Comparison of ENCODE assay signal across 21 cellular contexts in genomic region chr20:11852801-11853200, GRCh38.
DNase-seq lines count a peak whose midpoint lies in the region; ATAC-seq, FAIRE-seq and TF ChIP-seq lines count a peak whose summit lies in the region.
"Had no signal": no experiment of that assay in that cellular context is flagged by ENCODE, and none has a peak within 500 bp of the region (broad histone marks: within the 10 kb centered on the region; RNA-seq: fewer than 3 reads in every experiment).

No MANE protein-coding gene starts in this region.

- intact Hi-C loops in mammary epithelial cell (cut with micrococcal nuclease) (loop anchor here (5.0 kb wide), 1 partner anchor 176 kb away; no protein-coding TSS in a partner anchor), adrenal gland (cut with DNase I) (no loop called here)

- BruUV-seq in mammary epithelial cell (replicated peaks; lab: Mats Ljungman, UMichigan) = no TSS peak

- dilution Hi-C loops in mammary epithelial cell (cut with HindIII; ENCODE audit: low sequenced_read_pairs) (no loop called here), keratinocyte (cut with MboI; ENCODE audit: extremely low pct_ligation_motif_present, low sequenced_read_pairs) (no loop called here)

- H3K9me1 ChIP-seq in keratinocyte (ENCODE audit: control insufficient read depth, extremely low read depth, insufficient read depth, low read length) = no peaks in the 10 kb centered on the region

- TF ChIP-seq CTCF in mammary epithelial cell (conservative IDR thresholded peaks at IDR 0.05 in 1 of 2, IDR thresholded peaks at IDR 0.05 in 1 of 2; ENCODE audit: extremely low read depth in 1 of 2, insufficient read depth in 1 of 2, low read depth in 1 of 2, low read length in 2 of 2) (no peak), keratinocyte (optimal IDR thresholded peaks at IDR 0.05 in 1 of 3, IDR thresholded peaks at IDR 0.05 in 1 of 3, conservative IDR thresholded peaks at IDR 0.05 in 1 of 3; ENCODE audit: extremely low read depth in 1 of 3, insufficient read depth in 2 of 3, low read length in 3 of 3) (no peak), adrenal gland (IDR thresholded peaks at IDR 0.05) (no peak)

- no peaks in the 10 kb centered on the region for H3K9me3 ChIP-seq in mammary epithelial cell (replicated peaks; ENCODE audit: insufficient read depth, low read length)
- H3K9me3 ChIP-seq in keratinocyte (ENCODE audit: control insufficient read depth, low read depth, low read length) = no peaks in the 10 kb centered on the region
- H3K9me3 ChIP-seq in adrenal gland (replicated peaks in 1 of 3) = no peaks in the 10 kb centered on the region
- H3K9me3 ChIP-seq: right lobe of liver had no signal

- 95% methylated on average over 1 of the region's 1 CpG for WGBS in mammary epithelial cell (ENCODE audit: low coverage, missing lambda C conversion rate)
- 84 to 100% (median 91%) methylated on average over 1 of the region's 1 CpG for WGBS in adrenal gland, 4 donors

- DNase-seq in COLO829 (ENCODE audit: low spot score) (peak; percentile 34), HT1080 (ENCODE audit: low read depth) (peak; percentile 70), mammary epithelial cell (peak; percentile 62), keratinocyte (ENCODE audit: low read depth, low spot score) (no peak), adrenal gland (no peak), putamen (ENCODE audit: low spot score) (no peak), NCI-H1105 treated with DMSO at 0.1 percent for 48 hours (lab: John Stamatoyannopoulos, UW) (no peak)
- DNase-seq: activated naive CD4-positive, alpha-beta T cell treated with Interleukin-2 at 50 U/mL for 16 hours; activated T-cell treated with anti-CD3 and anti-CD28 coated beads for 4 hours; cortex of kidney; GF-D8; immature natural killer cell; NCI-H187; occipital lobe; right lobe of liver; T-helper 1 cell had no signal

- no peak for ATAC-seq in GM21737 (IDR thresholded peaks at IDR 0.05; ENCODE audit: unreplicated experiment)
- ATAC-seq: right lobe of liver, Right ventricle myocardium inferior had no signal

- CTCF ChIA-PET in mammary epithelial cell (lab: Charles Lee; ENCODE audit: low non-redundant PET) = no interaction called here

- H3K9ac ChIP-seq in mammary epithelial cell (ENCODE audit: insufficient read depth, low read length) = no peak overlapping the region
- H3K9ac ChIP-seq in keratinocyte (ENCODE audit: control insufficient read depth, extremely low read depth, insufficient read depth, low read length) = no peak overlapping the region

- H3K79me2 ChIP-seq in mammary epithelial cell (ENCODE audit: insufficient read depth, low read length) (no peaks in the 10 kb centered on the region), keratinocyte (ENCODE audit: control insufficient read depth, insufficient read depth, low read length) (no peaks in the 10 kb centered on the region)

- H3K4me3 ChIP-seq in mammary epithelial cell (replicated peaks in 1 of 3; ENCODE audit: insufficient read depth in 1 of 3, low read depth in 2 of 3, low read length in 3 of 3) (no peak overlapping the region), keratinocyte (ENCODE audit: control insufficient read depth in 2 of 3, extremely low read depth in 1 of 3, insufficient read depth in 2 of 3, low read depth in 1 of 3, low read length in 3 of 3) (no peak overlapping the region), adrenal gland (no peak overlapping the region)
- H3K4me3 ChIP-seq: lung, right lobe of liver had no signal

- no peak for TF ChIP-seq POLR2A in adrenal gland (IDR thresholded peaks at IDR 0.05)

- in situ Hi-C loops in mammary epithelial cell (cut with MboI; ENCODE audit: low sequenced_read_pairs in 2 of 2) = no loop called here

- no peaks in the 10 kb centered on the region for H3K36me3 ChIP-seq in mammary epithelial cell (ENCODE audit: insufficient read depth, low read length)
- no peaks in the 10 kb centered on the region for H3K36me3 ChIP-seq in keratinocyte (ENCODE audit: control insufficient read depth in 2 of 2, extremely low read depth in 1 of 2, insufficient read depth in 2 of 2, low read length in 2 of 2)
- H3K36me3 ChIP-seq in adrenal gland (replicated peaks in 1 of 2) = no peaks in the 10 kb centered on the region
- H3K36me3 ChIP-seq: right lobe of liver had no signal

- H3K4me2 ChIP-seq in mammary epithelial cell (ENCODE audit: insufficient read depth, low read depth, low read length) (no peak overlapping the region), keratinocyte (ENCODE audit: control insufficient read depth, extremely low read depth, insufficient read depth, low read depth, low read length) (peak overlapping the region; percentile 39)

- H3K27me3 ChIP-seq in mammary epithelial cell (ENCODE audit: insufficient read depth, low read length) (no peaks in the 10 kb centered on the region), keratinocyte (ENCODE audit: control insufficient read depth, extremely low read depth, insufficient read depth, low read length) (no peaks in the 10 kb centered on the region), adrenal gland (no peaks in the 10 kb centered on the region)
- H3K27me3 ChIP-seq: right lobe of liver had no signal

- H3K27ac ChIP-seq in mammary epithelial cell (ENCODE audit: insufficient read depth, low read depth, low read length) = peak overlapping the region; percentile 89
- peak overlapping the region; percentile 68 for H3K27ac ChIP-seq in keratinocyte (ENCODE audit: control insufficient read depth, insufficient read depth, low read length)
- H3K27ac ChIP-seq in adrenal gland = no peak overlapping the region
- H3K27ac ChIP-seq: right lobe of liver had no signal

- no peaks in the 10 kb centered on the region for H4K20me1 ChIP-seq in mammary epithelial cell (ENCODE audit: insufficient read depth, low read length)
- no peaks in the 10 kb centered on the region for H4K20me1 ChIP-seq in keratinocyte (ENCODE audit: control insufficient read depth, extremely low read depth, insufficient read depth, low read length)

- FAIRE-seq in keratinocyte (lab: Jason Lieb, UNC) = peak; percentile 97
- FAIRE-seq: endothelial cell of umbilical vein, GM12891 had no signal

- H2AFZ ChIP-seq in mammary epithelial cell (ENCODE audit: low read depth, low read length) = peak overlapping the region; percentile 53
- peak overlapping the region; percentile 56 for H2AFZ ChIP-seq in keratinocyte (ENCODE audit: control insufficient read depth, low read length)

- H3K4me1 ChIP-seq in mammary epithelial cell (ENCODE audit: insufficient read depth, low read length) (peaks cover 43% of the 10 kb centered on the region), keratinocyte (ENCODE audit: control insufficient read depth, extremely low read depth, insufficient read depth, low read length) (peaks cover 41% of the 10 kb centered on the region), adrenal gland (replicated peaks in 1 of 2) (peaks cover 0 to 4% of the 10 kb centered on the region in 2 donors)
- H3K4me1 ChIP-seq: right lobe of liver had no signal

Comparison
In these comparisons a context has a peak if more than half of its experiments do, and no peak if none do; other contexts are left out.
1. DNase-seq: peak in COLO829 (single experiment), HT1080 (single experiment) and mammary epithelial cell (single experiment); none in keratinocyte (single experiment), adrenal gland (0 of 7), putamen (single experiment) and NCI-H1105 treated with DMSO at 0.1 percent for 48 hours (single experiment).
2. H3K27ac ChIP-seq: peak in mammary epithelial cell (single experiment) and keratinocyte (single experiment); none in adrenal gland (0 of 5).